In the genomic region with DNA sequence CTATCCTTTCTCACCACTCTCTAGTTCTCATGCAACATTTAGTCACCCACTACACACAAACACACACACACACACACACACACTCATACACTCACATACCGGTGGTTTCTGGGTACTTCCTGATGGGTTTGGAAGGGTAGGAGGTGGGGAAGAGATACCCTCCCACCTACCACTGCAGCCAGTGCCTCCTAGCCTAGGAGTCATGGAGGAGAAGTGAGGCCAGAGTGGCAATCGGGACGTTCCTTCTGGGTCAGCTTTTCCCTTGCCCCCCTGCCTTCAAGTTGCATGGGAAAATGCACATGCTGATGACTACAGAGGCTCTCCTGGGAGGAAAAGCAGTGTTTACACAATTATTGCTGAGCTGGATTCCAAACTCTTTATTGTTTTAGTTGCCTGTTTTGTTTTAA, we compare ENCODE assay signal across 12 cellular contexts. TPM values are rescaled to one million over a fixed set of nuclear protein-coding genes. Genes with fewer than 3 reads are reported as not detected.
DNase-seq lines count a peak whose midpoint lies in the region; ATAC-seq and TF ChIP-seq lines count a peak whose summit lies in the region.
"Had no signal": no experiment of that assay in that cellular context is flagged by ENCODE, and none has a peak within 500 bp of the region (broad histone marks: within the 10 kb centered on the region; RNA-seq: fewer than 3 reads in every experiment).

No MANE protein-coding gene starts in this region.

- H3K36me3 ChIP-seq in gastroesophageal sphincter: no peaks in the 10 kb centered on the region
- H3K36me3 ChIP-seq in trophoblast cell (ENCODE audit: control insufficient read depth in 1 of 2, insufficient read depth in 2 of 2, low read length in 2 of 2): no peaks in the 10 kb centered on the region
- H3K36me3 ChIP-seq: Peyer's patch had no signal

- peak overlapping the region; percentile 12 for H2AK5ac ChIP-seq in trophoblast cell (ENCODE audit: low read length)

- peak; percentile 41 for ATAC-seq in gastroesophageal sphincter
- ATAC-seq: GM12878 had no signal

- no peak for TF ChIP-seq POLR2A in gastroesophageal sphincter (IDR thresholded peaks at IDR 0.05)

- peak; percentile 68 for DNase-seq in ELR (ENCODE audit: low read depth)
- DNase-seq in trophoblast cell: no peak
- DNase-seq in anterior cingulate cortex (lab: John Stamatoyannopoulos, UW): no peak
- DNase-seq in coronary artery (ENCODE audit: low spot score): no peak
- DNase-seq in NOMO-1 (lab: John Stamatoyannopoulos, UW; ENCODE audit: unreplicated experiment in 2 of 2): no peak
- DNase-seq in NCI-H2196 (lab: John Stamatoyannopoulos, UW; ENCODE audit: unreplicated experiment): no peak
- DNase-seq: NCI-H2029 treated with DMSO at 0.1 percent for 48 hours, Peyer's patch had no signal

- H3K4me1 ChIP-seq in gastroesophageal sphincter (peaks cover 0 to 12% (median 0%) of the 10 kb centered on the region in 3 donors), trophoblast cell (ENCODE audit: control insufficient read depth in 1 of 2, insufficient read depth in 2 of 2, low read length in 2 of 2) (peaks cover 5% of the 10 kb centered on the region in 2 experiments)
- H3K4me1 ChIP-seq: parathyroid adenoma, Peyer's patch had no signal

- H3K4me3 ChIP-seq in WI38 (ENCODE audit: low read depth, low read length) (peak overlapping the region; percentile 4), gastroesophageal sphincter (no peak overlapping the region), trophoblast cell (ENCODE audit: low read depth, low read length) (no peak overlapping the region), coronary artery (no peak overlapping the region)
- H3K4me3 ChIP-seq: GM12878, Peyer's patch had no signal

- no peak for TF ChIP-seq EP300 in gastroesophageal sphincter (IDR thresholded peaks at IDR 0.05)

- no peak overlapping the region for H3K18ac ChIP-seq in trophoblast cell (ENCODE audit: low read length)

- no peak overlapping the region for H3K23ac ChIP-seq in trophoblast cell (ENCODE audit: low read length)

- H3K9ac ChIP-seq in trophoblast cell (ENCODE audit: low read length): no peak overlapping the region
- H3K9ac ChIP-seq: parathyroid adenoma had no signal

- TF ChIP-seq CTCF in WI38 (IDR thresholded peaks at IDR 0.05; ENCODE audit: low read depth, low read length) (no peak), gastroesophageal sphincter (IDR thresholded peaks at IDR 0.05) (no peak), coronary artery (IDR thresholded peaks at IDR 0.05) (no peak)

- no peak overlapping the region for H2BK120ac ChIP-seq in trophoblast cell (ENCODE audit: insufficient read depth, low read length, poor library complexity)

- H4K8ac ChIP-seq in trophoblast cell (ENCODE audit: low read depth, low read length): no peak overlapping the region

- WGBS in gastroesophageal sphincter (ENCODE audit: low coverage in 1 of 2), 2 donors: 21 to 25% methylated on average over 2 to 3 of the region's 3 CpGs
- no CpG with 5 or more reads among the region's 3 CpGs for WGBS in trophoblast cell (ENCODE audit: extremely low coverage, insufficient coverage, insufficient read length)

- peak overlapping the region; percentile 51 for H2BK12ac ChIP-seq in trophoblast cell (ENCODE audit: low read length)

- H3K4ac ChIP-seq in trophoblast cell (ENCODE audit: low read depth, low read length): no peak overlapping the region

- H3K4me2 ChIP-seq in trophoblast cell (ENCODE audit: low read length): no peak overlapping the region

- H3K79me2 ChIP-seq in trophoblast cell (ENCODE audit: control insufficient read depth, insufficient read depth, low read length, poor library complexity): no peaks in the 10 kb centered on the region
- H3K79me2 ChIP-seq: parathyroid adenoma had no signal

- peak overlapping the region; percentile 8 for H4K91ac ChIP-seq in trophoblast cell (ENCODE audit: low read depth, low read length)

- H3K9me3 ChIP-seq in gastroesophageal sphincter (no peaks in the 10 kb centered on the region), trophoblast cell (ENCODE audit: insufficient read depth, low read depth, low read length) (no peaks in the 10 kb centered on the region)
- H3K9me3 ChIP-seq: Peyer's patch had no signal

- H3K14ac ChIP-seq in trophoblast cell (ENCODE audit: low read length): no peak overlapping the region

- no peak overlapping the region for H3K27ac ChIP-seq in gastroesophageal sphincter
- H3K27ac ChIP-seq in trophoblast cell (ENCODE audit: low read depth, low read length): no peak overlapping the region
- no peak overlapping the region for H3K27ac ChIP-seq in coronary artery
- H3K27ac ChIP-seq: parathyroid adenoma, Peyer's patch had no signal

- H4K12ac ChIP-seq in trophoblast cell (ENCODE audit: low read depth, low read length): no peak overlapping the region

- H2BK5ac ChIP-seq in trophoblast cell (ENCODE audit: low read depth, low read length, poor library complexity): no peak overlapping the region

- H3K27me3 ChIP-seq in gastroesophageal sphincter (no peaks in the 10 kb centered on the region), trophoblast cell (ENCODE audit: insufficient read depth, low read length) (no peaks in the 10 kb centered on the region)
- H3K27me3 ChIP-seq: Peyer's patch had no signal

- no peaks in the 10 kb centered on the region for H3K79me1 ChIP-seq in trophoblast cell (ENCODE audit: low read length)

- H2AFZ ChIP-seq in trophoblast cell (ENCODE audit: insufficient read depth, low read length, poor library complexity): no peak overlapping the region
- H2AFZ ChIP-seq: parathyroid adenoma had no signal

RNA-seq across cellular contexts. Expression of a gene that starts 53.8 kb away (rescaled TPM):
- 100 to 1,000 TPM in 2 of 4 donors, 10 to 100 TPM in 2; 50.6 to 120 (median 91.5) TPM for total RNA-seq in gastroesophageal sphincter
- polyA plus RNA-seq in trophoblast cell (2013): 338 and 348 TPM in 2 replicates
